19 cellular contexts compared by ENCODE assay signal in genomic region chrX:15931362-15931761, GRCh38.
DNase-seq lines count a peak whose midpoint lies in the region; ATAC-seq and TF ChIP-seq lines count a peak whose summit lies in the region.
"Had no signal": no experiment of that assay in that cellular context is flagged by ENCODE, and none has a peak within 500 bp of the region (broad histone marks: within the 10 kb centered on the region; RNA-seq: fewer than 3 reads in every experiment).

No MANE protein-coding gene starts in this region.

- H3K27ac ChIP-seq in OCI-LY7 (ENCODE audit: low read depth, low read length, poor library complexity, severe bottlenecking) (no peak overlapping the region), vagina (no peak overlapping the region), GM23338 (ENCODE audit: low read depth) (no peak overlapping the region)
- H3K27ac ChIP-seq: BLaER1 treated with 17β-estradiol and CSF1 and Interleukin-3, amounts not matched to agents 10 nM and 100 nM; RWPE1; SJCRH30 had no signal

- no TSS peak for BruUV-seq in OCI-LY7 (replicated peaks; lab: Mats Ljungman, UMichigan)

- no peaks in the 10 kb centered on the region for H3K36me3 Mint-ChIP-seq in memory B cell
- peaks cover 4% of the 10 kb centered on the region; the same call in 1 of the 3 replicates for H3K36me3 Mint-ChIP-seq in GM23338 (ENCODE audit: low read depth)
- H3K36me3 Mint-ChIP-seq: CD8-positive, alpha-beta T cell had no signal

- POLR2A ChIA-PET in OCI-LY7 (lab: Charles Lee) = interaction anchor here (0.7 to 1.5 kb wide), 2 partner anchors 10 to 43 kb away, joined by 3 to 4 read pairs; no protein-coding TSS in a partner anchor

- H3K9me2 ChIP-seq in OCI-LY7 (ENCODE audit: insufficient read depth, low read length) = no peaks in the 10 kb centered on the region
- H3K9me2 ChIP-seq in GM23338 (ENCODE audit: insufficient read depth) = no peaks in the 10 kb centered on the region

- H3F3A ChIP-seq in GM23338 (replicated peaks; ENCODE audit: low read depth) = no peaks in the 10 kb centered on the region

- H3K79me2 ChIP-seq in OCI-LY7 (ENCODE audit: insufficient read depth, low read depth, low read length) = no peaks in the 10 kb centered on the region
- no peaks in the 10 kb centered on the region for H3K79me2 ChIP-seq in GM23338 (replicated peaks; ENCODE audit: insufficient read depth)

- H3K9me3 ChIP-seq in OCI-LY7 (ENCODE audit: low read length) (no peaks in the 10 kb centered on the region), vagina (no peaks in the 10 kb centered on the region)
- H3K9me3 ChIP-seq: BLaER1 treated with 17β-estradiol and CSF1 and Interleukin-3, amounts not matched to agents 10 nM and 100 nM; SJCRH30 had no signal

- no peaks in the 10 kb centered on the region for H4K20me1 ChIP-seq in OCI-LY7 (ENCODE audit: insufficient read depth, low read length)
- H4K20me1 ChIP-seq in GM23338 (replicated peaks; ENCODE audit: insufficient read depth) = no peaks in the 10 kb centered on the region

- H3K27ac Mint-ChIP-seq in memory B cell = no peak overlapping the region
- no peak overlapping the region for H3K27ac Mint-ChIP-seq in GM23338
- H3K27ac Mint-ChIP-seq: CD8-positive, alpha-beta T cell; HFFc6; T-helper 1 cell treated with Interleukin-12 subunit alpha and Interleukin-12 subunit beta and Interleukin-4 antibody, amounts not matched to agents 30 μg/mL and 1 μg/mL, for 36 hours had no signal

- H3K4me3 ChIP-seq in OCI-LY7 (ENCODE audit: low read depth, low read length, poor library complexity, severe bottlenecking) = no peak overlapping the region
- H3K4me3 ChIP-seq in vagina = no peak overlapping the region
- H3K4me3 ChIP-seq in GM23338 = no peak overlapping the region
- H3K4me3 ChIP-seq: BLaER1 treated with 17β-estradiol and CSF1 and Interleukin-3, amounts not matched to agents 10 nM and 100 nM; SJCRH30 had no signal

- no peak overlapping the region for H3K4me3 Mint-ChIP-seq in memory B cell
- H3K4me3 Mint-ChIP-seq in GM23338 = no peak overlapping the region
- H3K4me3 Mint-ChIP-seq: CD8-positive, alpha-beta T cell; HFFc6; T-helper 1 cell treated with Interleukin-12 subunit alpha and Interleukin-12 subunit beta and Interleukin-4 antibody, amounts not matched to agents 30 μg/mL and 1 μg/mL, for 36 hours had no signal

- CTCF ChIA-PET in OCI-LY7 (lab: Charles Lee; ENCODE audit: unreplicated experiment) = interaction anchor here (0.9 to 1.4 kb wide), 3 partner anchors 13 to 280 kb away, joined by 3 to 4 read pairs (median 3); no protein-coding TSS in a partner anchor

- no peaks in the 10 kb centered on the region for H3K27me3 Mint-ChIP-seq in memory B cell
- H3K27me3 Mint-ChIP-seq in GM23338 (ENCODE audit: insufficient read depth, low read depth, poor library complexity) = peaks cover 2% of the 10 kb centered on the region

- H3K9me3 Mint-ChIP-seq in memory B cell (no peaks in the 10 kb centered on the region), GM23338 (no peaks in the 10 kb centered on the region)
- H3K9me3 Mint-ChIP-seq: CD8-positive, alpha-beta T cell; HFFc6; T-helper 1 cell treated with Interleukin-12 subunit alpha and Interleukin-12 subunit beta and Interleukin-4 antibody, amounts not matched to agents 30 μg/mL and 1 μg/mL, for 36 hours had no signal

- no peak for TF ChIP-seq POLR2A in vagina (IDR thresholded peaks at IDR 0.05)

- H3K4me1 ChIP-seq in OCI-LY7 (ENCODE audit: insufficient read depth, low read length, poor library complexity, severe bottlenecking) (peaks cover 24% of the 10 kb centered on the region), vagina (no peaks in the 10 kb centered on the region), GM23338 (ENCODE audit: insufficient read depth) (0 out of 2 replicates have a peak, but pooled peaks cover 4% of the 10 kb centered on the region)
- H3K4me1 ChIP-seq: SJCRH30 had no signal

- H3K4me1 Mint-ChIP-seq in memory B cell (peaks cover 12% of the 10 kb centered on the region), GM23338 (peaks cover 13% of the 10 kb centered on the region; the same call in 2 of the 3 replicates)

- DNase-seq in SIG-M5 treated with dmso at 0.1 percent for 504 hours (lab: John Stamatoyannopoulos, UW; ENCODE audit: unreplicated experiment) (peak; percentile 10), SIG-M5 (lab: John Stamatoyannopoulos, UW) (no peak), OCI-LY7 (ENCODE audit: low spot score) (peak; percentile 13), memory B cell (ENCODE audit: low spot score in 2 of 2) (no peak), vagina (ENCODE audit: extremely low spot score in 2 of 2) (no peak), GM23338 (ENCODE audit: low spot score) (no peak), NCI-H345 (lab: John Stamatoyannopoulos, UW) (no peak), foreskin melanocyte (no peak)
- DNase-seq: 8988T; CD8-positive, alpha-beta T cell; DND-41; HFFc6; NCI-H1048; NCI-H187; NCI-H446 treated with DMSO at 0.1 percent for 48 hours had no signal

- H2AFZ ChIP-seq in OCI-LY7 (ENCODE audit: low read length) (peak overlapping the region; percentile 54; the same call in 1 of the 2 replicates), GM23338 (no peak overlapping the region)

- H3K4me2 ChIP-seq in OCI-LY7 (ENCODE audit: low read length) = 0 out of 2 replicates have a peak overlapping the region, but pooled peaks have one; percentile 6
- no peak overlapping the region for H3K4me2 ChIP-seq in GM23338

- TF ChIP-seq CTCF in OCI-LY7 (conservative IDR thresholded peaks at IDR 0.05; ENCODE audit: low read length) (no peak), vagina (IDR thresholded peaks at IDR 0.05) (no peak), GM23338 (conservative IDR thresholded peaks at IDR 0.05; ENCODE audit: low read depth in 2 of 2) (no peak)

- H3K27me3 ChIP-seq in vagina = no peaks in the 10 kb centered on the region
- H3K27me3 ChIP-seq in GM23338 (ENCODE audit: insufficient read depth) = no peaks in the 10 kb centered on the region

- ATAC-seq in memory B cell (ENCODE audit: low read depth) (peak; percentile 39), GM23338 (no peak)
- ATAC-seq: CD8-positive, alpha-beta T cell had no signal

- H3K36me3 ChIP-seq in OCI-LY7 (ENCODE audit: insufficient read depth, low read length) (no peaks in the 10 kb centered on the region), vagina (no peaks in the 10 kb centered on the region), GM23338 (ENCODE audit: insufficient read depth) (no peaks in the 10 kb centered on the region)
- H3K36me3 ChIP-seq: BLaER1 treated with 17β-estradiol and CSF1 and Interleukin-3, amounts not matched to agents 10 nM and 100 nM; SJCRH30 had no signal

- intact Hi-C loops in OCI-LY7 (cut with micrococcal nuclease; ENCODE audit: unreplicated experiment) (loop anchor here (2.0 to 5.0 kb wide), 4 partner anchors 171 to 513 kb away; partner anchors contain the start of gene GRPR), vagina (cut with DNase I) (no loop called here)

TF ChIP-seq in GM23338, 12 proteins besides CTCF, POLR2A, EP300 and RAD21:
- TF ChIP-seq JUNB (IDR thresholded peaks at IDR 0.05; ENCODE audit: unreplicated experiment) (no peak), ETS1 (IDR thresholded peaks at IDR 0.05) (no peak), NANOG (IDR thresholded peaks at IDR 0.05; ENCODE audit: borderline replicate concordance) (no peak), POLR2AphosphoS5 (IDR thresholded peaks at IDR 0.05; ENCODE audit: low read depth) (no peak), ZNF114 (CRISPR knock-in tag; IDR thresholded peaks at IDR 0.05) (no peak), ZNF331 (CRISPR knock-in tag; IDR thresholded peaks at IDR 0.05; ENCODE audit: low read depth) (no peak), STAT1 (IDR thresholded peaks at IDR 0.05; ENCODE audit: unreplicated experiment) (no peak), EZH2 (IDR thresholded peaks at IDR 0.05; ENCODE audit: low read depth, unreplicated experiment) (no peak)

Comparison
In these comparisons a context has a peak if more than half of its experiments do, and no peak if none do; other contexts are left out.
1. DNase-seq: peak in SIG-M5 treated with dmso at 0.1 percent for 504 hours (single experiment) and OCI-LY7 (single experiment); none in SIG-M5 (single experiment), memory B cell (0 of 2), vagina (0 of 2), GM23338 (single experiment), NCI-H345 (single experiment) and foreskin melanocyte (single experiment).